In the genomic region with DNA sequence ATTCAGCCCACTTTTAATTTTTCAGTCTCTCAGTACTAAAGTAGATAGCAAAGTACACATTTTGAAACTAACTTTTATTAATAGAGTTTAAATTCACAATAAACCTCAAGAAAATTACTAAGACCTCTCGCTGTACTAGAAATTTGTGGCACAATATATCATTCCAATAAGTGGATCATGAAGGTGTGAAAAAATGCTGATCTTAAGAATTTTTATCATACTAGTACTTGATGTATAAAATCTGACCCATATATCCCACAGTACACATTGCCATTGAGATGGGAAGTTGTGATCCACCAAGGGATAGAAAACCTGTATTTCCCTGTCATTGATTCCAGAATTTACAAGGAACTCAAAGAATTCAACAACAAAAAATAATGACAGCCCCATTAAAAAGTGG, we compare ENCODE assay signal across 27 cellular contexts.
"Had no signal": no experiment of that assay in that cellular context is flagged by ENCODE, and none has a peak within 500 bp of the region (broad histone marks: within the 10 kb centered on the region; RNA-seq: fewer than 3 reads in every experiment).

No MANE protein-coding gene starts in this region.

- H3K4me3 Mint-ChIP-seq: dendritic cell treated with granulocyte-macrophage colony-stimulating factor and Interleukin-4, amounts not matched to agents 40 ng/mL and 50 ng/mL, for 4 days; effector memory CD8-positive, alpha-beta T cell; endodermal cell; mesothelial cell of epicardium had no signal

- H3K27me3 ChIP-seq: colonic mucosa, esophagus squamous epithelium, gastrocnemius medialis, left lung had no signal

- ATAC-seq: effector memory CD8-positive, alpha-beta T cell; esophagus mucosa; gastrocnemius medialis; heart right ventricle; left cardiac atrium; left lung; left ventricle myocardium superior; lower lobe of right lung; mucosa of descending colon had no signal

- H3K36me3 ChIP-seq: colonic mucosa, esophagus squamous epithelium, gastrocnemius medialis, heart right ventricle, left lung, lower lobe of right lung had no signal

- H3K27ac Mint-ChIP-seq: dendritic cell treated with granulocyte-macrophage colony-stimulating factor and Interleukin-4, amounts not matched to agents 40 ng/mL and 50 ng/mL, for 4 days; effector memory CD8-positive, alpha-beta T cell; endodermal cell had no signal

- H3K27ac ChIP-seq: colonic mucosa, epithelial cell of prostate, esophagus squamous epithelium, gastrocnemius medialis, heart right ventricle, left lung, lower lobe of right lung had no signal

- H3K9me3 ChIP-seq: colonic mucosa, esophagus squamous epithelium, gastrocnemius medialis, heart right ventricle, left lung, lower lobe of right lung, mucosa of descending colon had no signal

- H3K4me1 ChIP-seq: colonic mucosa, esophagus squamous epithelium, gastrocnemius medialis, heart right ventricle, left lung, lower lobe of right lung had no signal

- H3K4me3 ChIP-seq: colonic mucosa, esophagus squamous epithelium, gastrocnemius medialis, heart right ventricle, left lung, lower lobe of right lung, mucosa of descending colon had no signal

- H3K4me1 Mint-ChIP-seq: endodermal cell had no signal

- H3K9me3 Mint-ChIP-seq: dendritic cell treated with granulocyte-macrophage colony-stimulating factor and Interleukin-4, amounts not matched to agents 40 ng/mL and 50 ng/mL, for 4 days; effector memory CD8-positive, alpha-beta T cell; endodermal cell; mesothelial cell of epicardium had no signal

- FAIRE-seq: endometrium, islet of Langerhans, keratinocyte had no signal

- H3K36me3 Mint-ChIP-seq: mesothelial cell of epicardium had no signal

- DNase-seq: colonic mucosa; cortex of kidney; effector CD8-positive, alpha-beta T cell; effector memory CD8-positive, alpha-beta T cell; endodermal cell; erythroblast; esophagus squamous epithelium; foreskin fibroblast; foreskin melanocyte; gastrocnemius medialis; glutamatergic neuron; head of caudate nucleus; heart right ventricle; hippocampal formation; left cardiac atrium; left lung; left ventricle myocardium superior; lower lobe of right lung; mesenchymal stem cell; mucosa of descending colon had no signal
